In genomic region chr22:38819387-38819940, GRCh38 we compare ENCODE assay signal across 15 cellular contexts. TPM values are rescaled to one million over a fixed set of nuclear protein-coding genes. Genes with fewer than 3 reads are reported as not detected.
DNase-seq lines count a peak whose midpoint lies in the region; ATAC-seq and TF ChIP-seq lines count a peak whose summit lies in the region.
"Had no signal": no experiment of that assay in that cellular context is flagged by ENCODE, and none has a peak within 500 bp of the region (broad histone marks: within the 10 kb centered on the region; RNA-seq: fewer than 3 reads in every experiment).

No MANE protein-coding gene starts in this region.

- H3K4me1 Mint-ChIP-seq in chondrocyte (ENCODE audit: low read depth) (peaks cover 2% of the 10 kb centered on the region), immature natural killer cell (no peaks in the 10 kb centered on the region)
- H3K4me1 Mint-ChIP-seq: B cell had no signal

- no peak overlapping the region for H3K9ac ChIP-seq in PC-3 (ENCODE audit: low read length)

- TF ChIP-seq CTCF in A673 (conservative IDR thresholded peaks at IDR 0.05; ENCODE audit: low read depth, low read length) (no peak), PC-3 (conservative IDR thresholded peaks at IDR 0.05; ENCODE audit: low read depth, low read length) (no peak), chondrocyte (IDR thresholded peaks at IDR 0.05) (no peak)

- no peaks in the 10 kb centered on the region for H3K27me3 ChIP-seq in A673 (replicated peaks; ENCODE audit: insufficient read depth, low read depth, low read length, poor library complexity)
- H3K27me3 ChIP-seq in PC-3 (ENCODE audit: low read length) = peaks cover 6% of the 10 kb centered on the region; the same call in 1 of the 2 replicates

- no peaks in the 10 kb centered on the region for H3K79me2 ChIP-seq in PC-3 (ENCODE audit: low read length)

- H3K27ac Mint-ChIP-seq in chondrocyte (ENCODE audit: unreplicated experiment) (no peak overlapping the region), immature natural killer cell (no peak overlapping the region)
- H3K27ac Mint-ChIP-seq: B cell; CD4-positive, alpha-beta T cell had no signal

- CTCF ChIA-PET in A673 (lab: Charles Lee) (no interaction called here), PC-3 (lab: Charles Lee) (no interaction called here)

- H3K36me3 Mint-ChIP-seq in chondrocyte (ENCODE audit: low read depth) (peaks cover 16% of the 10 kb centered on the region), immature natural killer cell (peaks cover 0 to 5% (median 2%) of the 10 kb centered on the region in 3 donors)

- H4K20me1 ChIP-seq in PC-3 (ENCODE audit: low read length) = no peaks in the 10 kb centered on the region

- H3K4me3 Mint-ChIP-seq in chondrocyte (ENCODE audit: unreplicated experiment) (no peak overlapping the region), immature natural killer cell (no peak overlapping the region)
- H3K4me3 Mint-ChIP-seq: B cell; CD4-positive, alpha-beta T cell had no signal

- BruUV-seq in A673 (replicated peaks; lab: Mats Ljungman, UMichigan) (TSS peak; percentile 22), PC-3 (replicated peaks; lab: Mats Ljungman, UMichigan) (TSS peak; percentile 18)

- POLR2A ChIA-PET in A673 (lab: Charles Lee; ENCODE audit: low non-redundant PET) (interaction anchor here (0.6 kb wide), 1 partner anchor 1064 kb away, joined by 4 read pairs; no protein-coding TSS in a partner anchor), PC-3 (lab: Charles Lee; ENCODE audit: unreplicated experiment) (no interaction called here)

- H3K4me3 ChIP-seq in A673 (ENCODE audit: low read depth, low read length, poor library complexity, severe bottlenecking) (no peak overlapping the region), PC-3 (ENCODE audit: low read length) (no peak overlapping the region)

- H3K4me1 ChIP-seq in A673 (ENCODE audit: insufficient read depth, low read length, poor library complexity, severe bottlenecking) (no peaks in the 10 kb centered on the region), PC-3 (ENCODE audit: insufficient read depth, low read length) (no peaks in the 10 kb centered on the region)

- H3K27ac ChIP-seq in A673 (ENCODE audit: low read depth, low read length, poor library complexity, severe bottlenecking) (no peak overlapping the region), PC-3 (ENCODE audit: low read length) (no peak overlapping the region)
- H3K27ac ChIP-seq: HL-60 had no signal

- H3K9me2 ChIP-seq in PC-3 (replicated peaks; ENCODE audit: low read length) = no peaks in the 10 kb centered on the region

- ATAC-seq in PC-3 (no peak), GM21723 (IDR thresholded peaks at IDR 0.05; ENCODE audit: unreplicated experiment) (no peak)

- intact Hi-C loops in A673 (cut with micrococcal nuclease; ENCODE audit: unreplicated experiment) = no loop called here
- intact Hi-C loops in PC-3 (cut with micrococcal nuclease) = no loop called here
- intact Hi-C loops in posterior vena cava (cut with DNase I) = no loop called here

- peaks cover 24% of the 10 kb centered on the region for H3K36me3 ChIP-seq in A673 (ENCODE audit: insufficient read depth, low read length, poor library complexity, severe bottlenecking)
- no peaks in the 10 kb centered on the region for H3K36me3 ChIP-seq in PC-3 (ENCODE audit: low read depth, low read length)

- DNase-seq in A673 (ENCODE audit: low spot score) = no peak
- no peak for DNase-seq in PC-3
- DNase-seq in chondrocyte (ENCODE audit: low spot score) = peak; percentile 20
- DNase-seq in posterior vena cava (ENCODE audit: low spot score) = peak; percentile 67
- DNase-seq in immature natural killer cell = no peak
- DNase-seq in NCI-H2029 treated with DMSO at 0.1 percent for 48 hours (lab: John Stamatoyannopoulos, UW) = no peak
- DNase-seq: 8988T; ACHN; Calu3; CD4-positive, alpha-beta T cell; DMS 273 treated with DMSO at 0.1 percent for 48 hours; HCEC 1CT had no signal

- H3K9me3 Mint-ChIP-seq in chondrocyte (ENCODE audit: low read depth) (no peaks in the 10 kb centered on the region), immature natural killer cell (no peaks in the 10 kb centered on the region)
- H3K9me3 Mint-ChIP-seq: CD4-positive, alpha-beta T cell had no signal

- peaks cover 40% of the 10 kb centered on the region for H3K27me3 Mint-ChIP-seq in chondrocyte (ENCODE audit: low read depth)
- peaks cover 2 to 3% (median 2%) of the 10 kb centered on the region in 3 donors for H3K27me3 Mint-ChIP-seq in immature natural killer cell (ENCODE audit: low read depth in 3 of 3)

- H3K4me2 ChIP-seq in PC-3 (ENCODE audit: low read length) = no peak overlapping the region

- H2AFZ ChIP-seq in PC-3 (ENCODE audit: low read length) = no peak overlapping the region

- H3F3A ChIP-seq in PC-3 (ENCODE audit: low read length, unreplicated experiment) = no peaks in the 10 kb centered on the region

- H3K9me3 ChIP-seq in A673 (ENCODE audit: low read depth, low read length, poor library complexity, severe bottlenecking) (no peaks in the 10 kb centered on the region), PC-3 (ENCODE audit: low read length) (no peaks in the 10 kb centered on the region)

RNA-seq across cellular contexts. Expression of gene NPTXR, which starts 24.4 kb away (rescaled TPM):
- 116 and 129 TPM in 2 replicates for total RNA-seq in A673 (2021)
- 2.8 and 3.5 TPM in 2 replicates for total RNA-seq in PC-3 (2014; rRNA removed)
- 23.4 to 37.5 TPM (median 35.0 TPM) in 3 replicates for total RNA-seq in chondrocyte
- 1 to 10 TPM; 8.3 to 8.4 TPM for total RNA-seq in posterior vena cava
- 1 to 10 TPM in 1 of 3 donors, under 1 TPM in 2; 0.59 to 1.4 (median 0.66) TPM for polyA plus RNA-seq in immature natural killer cell

RNA-seq across cellular contexts. Expression of gene DNAL4, which starts 25.5 kb away (rescaled TPM):
- total RNA-seq in A673 (2021) (51.7 and 59.1 TPM in 2 replicates), PC-3 (2014; rRNA removed) (22.5 and 24.5 TPM in 2 replicates), chondrocyte (10.8 to 14.3 TPM (median 11.8 TPM) in 3 replicates), posterior vena cava (1 to 10 TPM; 5.9 to 8.3 TPM)
- 10 to 100 TPM; 16.7 to 16.9 (median 16.8) TPM for polyA plus RNA-seq in immature natural killer cell

RNA-seq across cellular contexts. Expression of gene CBX6, which starts 52.6 kb away (rescaled TPM):
- total RNA-seq in A673 (2021) (111 and 119 TPM in 2 replicates), PC-3 (2014; rRNA removed) (37.5 and 50.1 TPM in 2 replicates), chondrocyte (80.1 to 110 TPM (median 82.9 TPM) in 3 replicates), posterior vena cava (100 to 1,000 TPM in 1 of 2 donors, 10 to 100 TPM in 1; 98.0 to 105 TPM)
- polyA plus RNA-seq in immature natural killer cell = 10 to 100 TPM in 1 of 3 donors, 1 to 10 TPM in 2; 5.2 to 16.1 (median 6.3) TPM

Comparison
In these comparisons a context has a peak if more than half of its experiments do, and no peak if none do; other contexts are left out.
1. DNase-seq: peak in chondrocyte (single experiment) and posterior vena cava (single experiment); none in A673 (single experiment), PC-3 (single experiment), immature natural killer cell (0 of 3) and NCI-H2029 treated with DMSO at 0.1 percent for 48 hours (single experiment).